Comparison of ENCODE assay signal across 8 cellular contexts in the genomic region with DNA sequence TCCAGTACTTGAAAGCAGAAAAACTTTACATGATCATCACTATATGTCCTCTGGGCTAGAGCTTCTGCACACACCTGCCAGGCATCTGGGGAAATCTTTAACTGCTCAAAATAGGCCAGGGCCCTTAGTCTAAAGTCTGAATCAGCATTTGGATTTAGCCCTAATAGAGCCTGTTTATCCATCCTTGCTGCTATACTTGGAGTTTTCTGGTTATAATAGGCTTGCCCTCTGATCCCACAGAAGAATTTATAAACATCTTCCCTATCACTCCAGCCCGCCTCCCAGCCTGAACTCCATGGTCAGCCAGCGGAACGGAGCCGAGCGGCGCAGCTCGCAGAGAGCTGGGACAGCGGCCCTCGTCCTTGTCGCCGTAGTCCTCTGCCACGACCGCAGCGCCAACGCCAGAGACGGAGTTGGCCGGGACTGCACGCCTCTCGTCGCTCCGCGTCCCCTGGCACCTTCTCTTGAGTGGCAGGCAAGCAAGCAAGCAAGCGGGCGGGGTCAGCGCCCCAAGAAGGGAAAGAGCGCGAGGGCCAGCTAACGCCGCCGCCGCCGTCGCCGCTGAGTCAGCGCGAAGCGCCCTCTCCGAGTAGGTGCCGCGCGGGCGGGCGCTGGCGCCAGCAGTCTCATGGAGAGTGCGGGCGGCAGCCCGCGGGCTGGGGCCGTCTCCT. TPM values are rescaled to one million over a fixed set of nuclear protein-coding genes. Genes with fewer than 3 reads are reported as not detected.
A peak's percentile ranks its signal among the peaks of the same experiment; 100 is the strongest.
DNase-seq lines count a peak whose midpoint lies in the region; ATAC-seq and TF ChIP-seq lines count a peak whose summit lies in the region.

No MANE protein-coding gene starts in this region.

- H3K27me3 ChIP-seq in esophagus (ENCODE audit: control insufficient read depth in 1 of 2, insufficient read depth in 2 of 2, low read length in 2 of 2) = no peaks in the 10 kb centered on the region

- intact Hi-C loops in mucosa of descending colon (cut with DNase I, micrococcal nuclease) = no loop called here

- ATAC-seq in mucosa of descending colon (peak; percentile 96), HG03520 (IDR thresholded peaks at IDR 0.05; ENCODE audit: unreplicated experiment) (no peak)

- peaks cover 0 to 3% of the 10 kb centered on the region in 2 donors for H3K4me1 ChIP-seq in esophagus (ENCODE audit: control insufficient read depth in 2 of 2, insufficient read depth in 2 of 2, low read length in 1 of 2)
- no peaks in the 10 kb centered on the region for H3K4me1 ChIP-seq in mucosa of descending colon (ENCODE audit: low read depth)

- DNase-seq in GOT3 (lab: John Stamatoyannopoulos, UW) = peak; percentile 44
- peak; percentile 26 for DNase-seq in NCI-H446 treated with DMSO at 0.1 percent for 48 hours (lab: John Stamatoyannopoulos, UW)
- peak; percentile 21 for DNase-seq in activated T-cell treated with anti-CD3 and anti-CD28 coated beads for 1 hour (ENCODE audit: low read depth)
- peak; percentile 73 to 82 (median 78) for DNase-seq in mucosa of descending colon
- DNase-seq in stimulated activated CD8-positive, alpha-beta memory T cell treated with anti-CD3 and anti-CD28 coated beads, Interleukin-4, amount 100 ng/mL, for 24 hours (ENCODE audit: low read depth) = peak; percentile 49
- DNase-seq in cortex of kidney (lab: John Stamatoyannopoulos, UW) = no peak

- 2 to 4% methylated on average over 49 of the region's 49 CpGs for WGBS in esophagus, 2 donors

- no peaks in the 10 kb centered on the region for H3K9me3 ChIP-seq in esophagus (ENCODE audit: control insufficient read depth in 2 of 2, insufficient read depth in 1 of 2, low read depth in 1 of 2, low read length in 1 of 2)
- no peaks in the 10 kb centered on the region for H3K9me3 ChIP-seq in mucosa of descending colon

- H3K4me3 ChIP-seq in esophagus (ENCODE audit: low read depth in 1 of 2, low read length in 2 of 2) = peak overlapping the region; percentile 55 to 62
- H3K4me3 ChIP-seq in mucosa of descending colon = no peak overlapping the region

- no peak for TF ChIP-seq CTCF in mucosa of descending colon (IDR thresholded peaks at IDR 0.05)

- peak overlapping the region; percentile 56 to 82 for H3K27ac ChIP-seq in esophagus (ENCODE audit: low read depth in 2 of 2, low read length in 1 of 2)

- H3K36me3 ChIP-seq in esophagus (ENCODE audit: control insufficient read depth in 2 of 2, insufficient read depth in 2 of 2, low read length in 1 of 2) = no peaks in the 10 kb centered on the region
- H3K36me3 ChIP-seq in mucosa of descending colon (ENCODE audit: low read depth) = no peaks in the 10 kb centered on the region

RNA-seq across cellular contexts. Expression of a gene that starts 25.4 kb away (rescaled TPM):
- under 1 TPM in 1 of 2 donors, not detected in 1; 0.07 TPM for polyA plus RNA-seq in esophagus
- total RNA-seq in mucosa of descending colon = not detected
